ENCODE assay signal across 18 cellular contexts in the genomic region with DNA sequence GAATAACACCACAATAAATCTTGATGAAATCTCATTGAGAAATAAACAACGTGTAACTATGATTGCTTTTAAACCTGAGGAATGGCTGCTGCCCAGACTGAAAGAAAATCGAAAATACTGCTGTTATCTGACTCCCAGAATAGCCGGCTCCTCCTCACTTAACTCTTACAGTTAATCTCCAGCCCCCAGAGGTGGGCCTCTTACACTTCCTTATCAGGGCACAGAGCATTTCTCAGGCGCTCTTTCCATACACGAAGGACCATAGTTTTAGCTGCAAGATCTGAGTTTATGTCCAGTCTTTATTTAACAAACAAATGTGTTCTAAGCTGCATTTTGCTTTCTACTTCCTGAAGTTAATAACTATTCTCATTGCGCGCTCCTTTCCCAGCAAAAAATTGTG.
A peak's percentile ranks its signal among the peaks of the same experiment; 100 is the strongest.
DNase-seq lines count a peak whose midpoint lies in the region; ATAC-seq and TF ChIP-seq lines count a peak whose summit lies in the region.
"Had no signal": no experiment of that assay in that cellular context is flagged by ENCODE, and none has a peak within 500 bp of the region (broad histone marks: within the 10 kb centered on the region; RNA-seq: fewer than 3 reads in every experiment).

No MANE protein-coding gene starts in this region.

- no peak overlapping the region for H3K4me2 ChIP-seq in neuronal stem cell (ENCODE audit: insufficient read depth, low read length, poor library complexity, severe bottlenecking)
- H3K4me2 ChIP-seq: GM23338 had no signal

- H3K4ac ChIP-seq in neuronal stem cell (ENCODE audit: low read length) = no peak overlapping the region

- no peak overlapping the region for H3K9ac ChIP-seq in neuronal stem cell (ENCODE audit: low read depth, low read length, poor library complexity)

- H3K27me3 ChIP-seq in right atrium auricular region (no peaks in the 10 kb centered on the region), heart left ventricle (no peaks in the 10 kb centered on the region), neuronal stem cell (ENCODE audit: control insufficient read depth in 3 of 3, insufficient read depth in 3 of 3, low read depth in 1 of 3, low read length in 3 of 3) (no peaks in the 10 kb centered on the region)

- no peak overlapping the region for H2BK5ac ChIP-seq in neuronal stem cell (ENCODE audit: low read length)

- WGBS in heart left ventricle, 4 donors = 24 to 27% (median 26%) methylated on average over 7 of the region's 7 CpGs
- WGBS in neuronal stem cell (ENCODE audit: extremely low coverage in 2 of 2, insufficient read length in 2 of 2, insufficient replicate concordance in 1 of 2), 2 donors = no CpG with 5 or more reads among the region's 7 CpGs

- H3K18ac ChIP-seq in neuronal stem cell (ENCODE audit: low read length) = no peak overlapping the region

- ATAC-seq in heart left ventricle (no peak), HG02973 (IDR thresholded peaks at IDR 0.05; ENCODE audit: unreplicated experiment) (no peak)
- ATAC-seq: GM23338 had no signal

- no peaks in the 10 kb centered on the region for H3K9me3 ChIP-seq in right atrium auricular region
- no peaks in the 10 kb centered on the region for H3K9me3 ChIP-seq in heart left ventricle
- peaks cover 0 to 3% of the 10 kb centered on the region in 2 donors for H3K9me3 ChIP-seq in neuronal stem cell (replicated peaks in 1 of 2; ENCODE audit: control insufficient read depth in 2 of 2, insufficient read depth in 1 of 2, low read depth in 1 of 2, low read length in 2 of 2)

- no peak for DNase-seq in right atrium auricular region (ENCODE audit: low spot score)
- no peak for DNase-seq in heart left ventricle
- DNase-seq in erythroblast (lab: John Stamatoyannopoulos, UW) = peak; percentile 16 to 22
- DNase-seq in progenitor cell of endocrine pancreas (ENCODE audit: low spot score, unreplicated experiment) = no peak
- DNase-seq in GM19238 (ENCODE audit: insufficient read length, low spot score) = no peak
- DNase-seq in NCI-H2171 treated with DMSO at 0.1 percent for 48 hours (lab: John Stamatoyannopoulos, UW) = no peak
- DNase-seq in neuronal stem cell (ENCODE audit: low spot score) = no peak
- DNase-seq: CD4-positive, alpha-beta T cell; DMS153; GF-D8; HCEC 1CT; NCI-H1105; NCI-H1694; NCI-H510A; NCI-H748 treated with DMSO at 0.1 percent for 48 hours; Right ventricle myocardium superior had no signal

- TF ChIP-seq POLR2A in heart left ventricle (IDR thresholded peaks at IDR 0.05) = no peak
- no peak for TF ChIP-seq POLR2A in erythroblast (IDR thresholded peaks at IDR 0.05; ENCODE audit: low read length)

- intact Hi-C loops in heart left ventricle (cut with DNase I) = no loop called here

- H3K27ac ChIP-seq in right atrium auricular region (peak overlapping the region; percentile 26 to 61), heart left ventricle (peak overlapping the region in 2 of 12 donors; percentile 20 to 32), neuronal stem cell (replicated peaks; ENCODE audit: low read length) (no peak overlapping the region)

- no peak overlapping the region for H2AK5ac ChIP-seq in neuronal stem cell (ENCODE audit: low read depth, low read length)

- H3K27me3 Mint-ChIP-seq in progenitor cell of endocrine pancreas = peaks cover 15% of the 10 kb centered on the region

- no peaks in the 10 kb centered on the region for H3K36me3 Mint-ChIP-seq in progenitor cell of endocrine pancreas (ENCODE audit: insufficient read depth)

- H4K91ac ChIP-seq in neuronal stem cell (ENCODE audit: low read depth, low read length, poor library complexity) = no peak overlapping the region

- no peak overlapping the region for H3K4me3 Mint-ChIP-seq in progenitor cell of endocrine pancreas (ENCODE audit: low read depth)
- H3K4me3 Mint-ChIP-seq: CD4-positive, alpha-beta T cell; GM23338 had no signal

- no peak overlapping the region for H2AFZ ChIP-seq in neuronal stem cell (ENCODE audit: low read length)
- H2AFZ ChIP-seq: GM23338 had no signal

- no peaks in the 10 kb centered on the region for H3K36me3 ChIP-seq in right atrium auricular region
- H3K36me3 ChIP-seq in heart left ventricle = no peaks in the 10 kb centered on the region
- no peaks in the 10 kb centered on the region for H3K36me3 ChIP-seq in neuronal stem cell (replicated peaks in 1 of 2; ENCODE audit: control insufficient read depth in 2 of 2, insufficient read depth in 2 of 2, low read length in 2 of 2)

- H3K4me1 Mint-ChIP-seq in progenitor cell of endocrine pancreas (ENCODE audit: low read depth) = peaks cover 13% of the 10 kb centered on the region

- no peak overlapping the region for H4K8ac ChIP-seq in neuronal stem cell (ENCODE audit: low read depth, low read length)

- no peak overlapping the region for H2BK12ac ChIP-seq in neuronal stem cell (ENCODE audit: low read length)

- peak overlapping the region; percentile 3 for H3K27ac Mint-ChIP-seq in progenitor cell of endocrine pancreas
- H3K27ac Mint-ChIP-seq: CD4-positive, alpha-beta T cell; GM23338 had no signal

- H3K9me3 Mint-ChIP-seq in progenitor cell of endocrine pancreas (ENCODE audit: low read depth) = peaks cover 7% of the 10 kb centered on the region
- H3K9me3 Mint-ChIP-seq: GM23338 had no signal

- no peak overlapping the region for H3K14ac ChIP-seq in neuronal stem cell (ENCODE audit: low read length)

- H3K4me1 ChIP-seq in right atrium auricular region (peaks cover 0 to 12% of the 10 kb centered on the region in 2 donors), heart left ventricle (peaks cover 0 to 7% (median 0%) of the 10 kb centered on the region in 12 donors), neuronal stem cell (ENCODE audit: control insufficient read depth in 2 of 2, insufficient read depth in 1 of 2, low read depth in 1 of 2, low read length in 2 of 2) (peaks cover 0 to 4% of the 10 kb centered on the region in 2 donors)

- H3K23ac ChIP-seq in neuronal stem cell (ENCODE audit: low read depth, low read length, poor library complexity) = no peak overlapping the region

- H2BK120ac ChIP-seq in neuronal stem cell (ENCODE audit: low read depth, low read length) = no peak overlapping the region

- H2BK15ac ChIP-seq in neuronal stem cell (ENCODE audit: low read length) = no peak overlapping the region

- TF ChIP-seq CTCF in right atrium auricular region (IDR thresholded peaks at IDR 0.05) (no peak), heart left ventricle (IDR thresholded peaks at IDR 0.05) (no peak), progenitor cell of endocrine pancreas (IDR thresholded peaks at IDR 0.05; ENCODE audit: unreplicated experiment) (no peak)

- no peaks in the 10 kb centered on the region for H3K79me1 ChIP-seq in neuronal stem cell (ENCODE audit: low read depth, low read length)

- H3K4me3 ChIP-seq in right atrium auricular region (no peak overlapping the region), heart left ventricle (no peak overlapping the region), neuronal stem cell (ENCODE audit: low read length in 2 of 2) (no peak overlapping the region)
- H3K4me3 ChIP-seq: GM23338 had no signal

Comparison
In these comparisons a context has a peak if more than half of its experiments do, and no peak if none do; other contexts are left out.
1. DNase-seq: peak in erythroblast (2 of 2); none in right atrium auricular region (single experiment), heart left ventricle (0 of 5), progenitor cell of endocrine pancreas (single experiment), GM19238 (single experiment), NCI-H2171 treated with DMSO at 0.1 percent for 48 hours (single experiment) and neuronal stem cell (single experiment).